15 cellular contexts compared by ENCODE assay signal in genomic region chr19:16416996-16417395, GRCh38. TPM values are rescaled to one million over a fixed set of nuclear protein-coding genes. Genes with fewer than 3 reads are reported as not detected.
DNase-seq lines count a peak whose midpoint lies in the region; TF ChIP-seq lines count a peak whose summit lies in the region.
"Had no signal": no experiment of that assay in that cellular context is flagged by ENCODE, and none has a peak within 500 bp of the region (broad histone marks: within the 10 kb centered on the region; RNA-seq: fewer than 3 reads in every experiment).

No MANE protein-coding gene starts in this region.

- no peak overlapping the region for H3K23ac ChIP-seq in trophoblast cell (ENCODE audit: low read length)

- H4K8ac ChIP-seq in trophoblast cell (ENCODE audit: low read depth, low read length), result no peak overlapping the region

- H3K4ac ChIP-seq in trophoblast cell (ENCODE audit: low read depth, low read length), result no peak overlapping the region

- H3K27me3 ChIP-seq in BLaER1 treated with 17β-estradiol and CSF1 and Interleukin-3, amounts not matched to agents 10 nM and 100 nM, result no peaks in the 10 kb centered on the region
- H3K27me3 ChIP-seq in trophoblast cell (ENCODE audit: insufficient read depth, low read length), result no peaks in the 10 kb centered on the region
- H3K27me3 ChIP-seq: Peyer's patch, right atrium auricular region, upper lobe of right lung had no signal

- no peaks in the 10 kb centered on the region for H3K79me1 ChIP-seq in trophoblast cell (ENCODE audit: low read length)

- peak overlapping the region; percentile 30 for H3K18ac ChIP-seq in trophoblast cell (ENCODE audit: low read length)

- H3K79me2 ChIP-seq in trophoblast cell (ENCODE audit: control insufficient read depth, insufficient read depth, low read length, poor library complexity), result no peaks in the 10 kb centered on the region

- no peak overlapping the region for H3K27ac Mint-ChIP-seq in endothelial cell (ENCODE audit: unreplicated experiment)
- H3K27ac Mint-ChIP-seq: activated CD4-positive, alpha-beta memory T cell treated with anti-CD3 and anti-CD28 coated beads, Interleukin-2, amount 10 ng/mL, durations not matched to agents 7 days and 5 days; activated naive CD8-positive, alpha-beta T cell treated with anti-CD3 and anti-CD28 coated beads, Interleukin-2, amount 10 ng/mL, durations not matched to agents 7 days and 5 days; activated T-helper 17 cell treated with anti-CD3 and anti-CD28 coated beads, Interleukin-2, amount 50 U/mL, for 72 hours had no signal

- no CpG with 5 or more reads among the region's 7 CpGs for WGBS in trophoblast cell (ENCODE audit: extremely low coverage, insufficient coverage, insufficient read length)

- no peak overlapping the region for H2BK12ac ChIP-seq in trophoblast cell (ENCODE audit: low read length)

- H2AFZ ChIP-seq in trophoblast cell (ENCODE audit: insufficient read depth, low read length, poor library complexity), result no peak overlapping the region

- H4K20me1 ChIP-seq in BLaER1 treated with 17β-estradiol and CSF1 and Interleukin-3, amounts not matched to agents 10 nM and 100 nM, result peaks cover 0 to 77% (median 17%) of the 10 kb centered on the region in 11 experiments; a peak in 14 of 22 replicates

- H2AK5ac ChIP-seq in trophoblast cell (ENCODE audit: low read length), result no peak overlapping the region

- peaks cover 5% of the 10 kb centered on the region for H3K27me3 Mint-ChIP-seq in endothelial cell (ENCODE audit: unreplicated experiment)
- H3K27me3 Mint-ChIP-seq: activated CD4-positive, alpha-beta memory T cell treated with anti-CD3 and anti-CD28 coated beads, Interleukin-2, amount 10 ng/mL, durations not matched to agents 7 days and 5 days; activated naive CD8-positive, alpha-beta T cell treated with anti-CD3 and anti-CD28 coated beads, Interleukin-2, amount 10 ng/mL, durations not matched to agents 7 days and 5 days; activated T-helper 17 cell treated with anti-CD3 and anti-CD28 coated beads, Interleukin-2, amount 50 U/mL, for 72 hours had no signal

- H3K14ac ChIP-seq in trophoblast cell (ENCODE audit: low read length), result no peak overlapping the region

- no peaks in the 10 kb centered on the region for H3K9me3 Mint-ChIP-seq in endothelial cell (ENCODE audit: unreplicated experiment)
- H3K9me3 Mint-ChIP-seq: activated CD4-positive, alpha-beta memory T cell treated with anti-CD3 and anti-CD28 coated beads, Interleukin-2, amount 10 ng/mL, durations not matched to agents 7 days and 5 days; activated naive CD8-positive, alpha-beta T cell treated with anti-CD3 and anti-CD28 coated beads, Interleukin-2, amount 10 ng/mL, durations not matched to agents 7 days and 5 days; activated T-helper 17 cell treated with anti-CD3 and anti-CD28 coated beads, Interleukin-2, amount 50 U/mL, for 72 hours had no signal

- H3K9me3 ChIP-seq in BLaER1 treated with 17β-estradiol and CSF1 and Interleukin-3, amounts not matched to agents 10 nM and 100 nM (replicated peaks in 1 of 11), result no peaks in the 10 kb centered on the region
- H3K9me3 ChIP-seq in trophoblast cell (ENCODE audit: insufficient read depth, low read depth, low read length), result no peaks in the 10 kb centered on the region
- H3K9me3 ChIP-seq: Peyer's patch, right atrium auricular region, upper lobe of right lung had no signal

- H3K9ac ChIP-seq in BLaER1 treated with 17β-estradiol and CSF1 and Interleukin-3, amounts not matched to agents 10 nM and 100 nM, result peak overlapping the region in 10 of 11 experiments; percentile 50 to 74 (median 65); a peak in 20 of 22 replicates
- H3K9ac ChIP-seq in trophoblast cell (ENCODE audit: low read length), result no peak overlapping the region

- no peak overlapping the region for H2BK5ac ChIP-seq in trophoblast cell (ENCODE audit: low read depth, low read length, poor library complexity)

- no peak for TF ChIP-seq CTCF in endothelial cell (IDR thresholded peaks at IDR 0.05; ENCODE audit: unreplicated experiment)

- H3K27ac ChIP-seq in BLaER1 treated with 17β-estradiol and CSF1 and Interleukin-3, amounts not matched to agents 10 nM and 100 nM, result peak overlapping the region; percentile 36 to 82 (median 75); a peak in 21 of 22 replicates
- H3K27ac ChIP-seq in trophoblast cell (ENCODE audit: low read depth, low read length), result no peak overlapping the region
- H3K27ac ChIP-seq: upper lobe of right lung had no signal

- H3K4me1 ChIP-seq in BLaER1 treated with 17β-estradiol and CSF1 and Interleukin-3, amounts not matched to agents 10 nM and 100 nM, result peaks cover 10 to 48% (median 32%) of the 10 kb centered on the region in 10 experiments
- peaks cover 11 to 22% of the 10 kb centered on the region in 2 experiments for H3K4me1 ChIP-seq in trophoblast cell (ENCODE audit: control insufficient read depth in 1 of 2, insufficient read depth in 2 of 2, low read length in 2 of 2)
- H3K4me1 ChIP-seq: upper lobe of right lung had no signal

- H3K36me3 ChIP-seq in BLaER1 treated with 17β-estradiol and CSF1 and Interleukin-3, amounts not matched to agents 10 nM and 100 nM, result peaks cover 87 to 100% (median 97%) of the 10 kb centered on the region in 11 experiments
- H3K36me3 ChIP-seq in trophoblast cell (ENCODE audit: control insufficient read depth in 1 of 2, insufficient read depth in 2 of 2, low read length in 2 of 2), result peaks cover 54 to 61% of the 10 kb centered on the region in 2 experiments

- peak overlapping the region; percentile 3 to 76 (median 58); a peak in 21 of 22 replicates for H3K4me2 ChIP-seq in BLaER1 treated with 17β-estradiol and CSF1 and Interleukin-3, amounts not matched to agents 10 nM and 100 nM
- no peak overlapping the region for H3K4me2 ChIP-seq in trophoblast cell (ENCODE audit: low read length)

- no peak overlapping the region for H2BK120ac ChIP-seq in trophoblast cell (ENCODE audit: insufficient read depth, low read length, poor library complexity)

- DNase-seq in NAMALWA (ENCODE audit: low spot score) (peak; percentile 26), endothelial cell (ENCODE audit: low spot score) (no peak), trophoblast cell (no peak), NCI-H1092 treated with DMSO at 0.1 percent for 48 hours (lab: John Stamatoyannopoulos, UW) (no peak), D341Med (ENCODE audit: low spot score) (no peak), C1 segment of cervical spinal cord (lab: John Stamatoyannopoulos, UW) (no peak)
- no peak for DNase-seq in activated effector memory CD4-positive, alpha-beta T cell treated with Interleukin-2 at 50 U/mL for 16 hours
- DNase-seq: NCI-H187 treated with DMSO at 0.1 percent for 48 hours had no signal

- H3K4me3 ChIP-seq in BLaER1 treated with 17β-estradiol and CSF1 and Interleukin-3, amounts not matched to agents 10 nM and 100 nM, result no peak overlapping the region
- H3K4me3 ChIP-seq in trophoblast cell (ENCODE audit: low read depth, low read length), result no peak overlapping the region
- H3K4me3 ChIP-seq: Peyer's patch, right atrium auricular region, upper lobe of right lung had no signal

- peak overlapping the region; percentile 60 for H3K4me3 Mint-ChIP-seq in endothelial cell (ENCODE audit: unreplicated experiment)
- H3K4me3 Mint-ChIP-seq: activated CD4-positive, alpha-beta memory T cell treated with anti-CD3 and anti-CD28 coated beads, Interleukin-2, amount 10 ng/mL, durations not matched to agents 7 days and 5 days; activated naive CD8-positive, alpha-beta T cell treated with anti-CD3 and anti-CD28 coated beads, Interleukin-2, amount 10 ng/mL, durations not matched to agents 7 days and 5 days; activated T-helper 17 cell treated with anti-CD3 and anti-CD28 coated beads, Interleukin-2, amount 50 U/mL, for 72 hours had no signal

- H3K4me1 Mint-ChIP-seq in endothelial cell (ENCODE audit: unreplicated experiment), result peaks cover 13% of the 10 kb centered on the region
- H3K4me1 Mint-ChIP-seq: activated T-helper 17 cell treated with anti-CD3 and anti-CD28 coated beads, Interleukin-2, amount 50 U/mL, for 72 hours had no signal

- peaks cover 32% of the 10 kb centered on the region for H3K36me3 Mint-ChIP-seq in endothelial cell (ENCODE audit: low read depth, unreplicated experiment)
- H3K36me3 Mint-ChIP-seq: activated naive CD8-positive, alpha-beta T cell treated with anti-CD3 and anti-CD28 coated beads, Interleukin-2, amount 10 ng/mL, durations not matched to agents 7 days and 5 days had no signal

- no peak overlapping the region for H4K91ac ChIP-seq in trophoblast cell (ENCODE audit: low read depth, low read length)

- H4K12ac ChIP-seq in trophoblast cell (ENCODE audit: low read depth, low read length), result no peak overlapping the region

RNA-seq across cellular contexts. Expression of gene EPS15L1, which starts 54.8 kb away (rescaled TPM):
- 34.5 TPM for total RNA-seq in endothelial cell (ENCODE audit: unreplicated experiment)
- polyA plus RNA-seq in trophoblast cell (2013), result 18.1 and 19.9 TPM in 2 replicates
